In the genomic region with DNA sequence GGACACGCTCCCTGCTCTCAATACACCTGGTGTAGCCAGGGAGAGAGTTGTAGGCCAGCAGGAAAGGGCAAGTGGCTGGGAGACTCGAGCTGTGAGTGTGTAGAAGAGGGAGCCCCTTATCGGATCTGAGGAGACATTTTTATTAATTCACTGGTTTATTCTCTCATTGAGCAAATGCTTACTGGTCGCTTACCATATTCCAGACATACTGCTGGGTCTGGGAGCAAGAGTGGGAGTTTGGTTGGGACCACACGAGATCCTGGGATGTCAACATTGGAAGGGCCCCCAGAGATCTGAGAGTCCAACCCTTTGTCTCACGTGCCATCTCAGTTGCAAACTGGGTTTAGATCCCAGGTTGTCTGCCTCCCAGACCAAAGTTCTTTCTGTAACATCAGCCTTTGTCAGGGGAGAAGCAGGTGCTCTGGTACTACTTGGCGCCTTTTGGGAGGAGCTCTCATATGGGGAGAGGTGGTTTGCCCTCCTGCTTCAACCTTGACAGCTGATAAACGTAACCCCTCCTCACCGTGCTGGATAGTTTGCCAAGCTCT, we compare ENCODE assay signal across 8 cellular contexts. TPM values are rescaled to one million over a fixed set of nuclear protein-coding genes. Genes with fewer than 3 reads are reported as not detected.
DNase-seq lines count a peak whose midpoint lies in the region; ATAC-seq and TF ChIP-seq lines count a peak whose summit lies in the region.

No MANE protein-coding gene starts in this region.

- no peaks in the 10 kb centered on the region for H3K9me3 ChIP-seq in mononuclear cell (ENCODE audit: low read depth, low read length)

- ATAC-seq in HG03108 (IDR thresholded peaks at IDR 0.05; ENCODE audit: unreplicated experiment) (peak; percentile 5), GM21717 (IDR thresholded peaks at IDR 0.05; ENCODE audit: unreplicated experiment) (no peak)

- no peak for DNase-seq in AG04449 (ENCODE audit: low read depth, low spot score)
- no peak for DNase-seq in brain microvascular endothelial cell
- no peak for DNase-seq in NCI-H146 (lab: John Stamatoyannopoulos, UW)
- DNase-seq in stimulated activated CD4-positive, alpha-beta T cell treated with anti-CD3 and anti-CD28 coated beads, Interleukin-1b, Interleukin-23, amount 100 ng/mL, for 48 hours: no peak
- no peak for DNase-seq in DMS 273 (lab: John Stamatoyannopoulos, UW; ENCODE audit: unreplicated experiment)

- peaks cover 32% of the 10 kb centered on the region for H3K4me1 ChIP-seq in mononuclear cell (ENCODE audit: insufficient read depth, low read length)

- POLR2A ChIA-PET in AG04449 (lab: Yijun Ruan, JAX): interaction anchor here (0.9 to 1.1 kb wide), 2 partner anchors 10 to 43 kb away, joined by 3 to 4 read pairs; no protein-coding TSS in a partner anchor

- TF ChIP-seq CTCF in AG04449 (IDR thresholded peaks at IDR 0.05; ENCODE audit: insufficient read depth, low read length, missing control alignments) (no peak), brain microvascular endothelial cell (IDR thresholded peaks at IDR 0.05; ENCODE audit: low read depth, low read length, missing control alignments) (no peak)

- no peaks in the 10 kb centered on the region for H3K27me3 ChIP-seq in brain microvascular endothelial cell (replicated peaks)
- no peaks in the 10 kb centered on the region for H3K27me3 ChIP-seq in mononuclear cell (ENCODE audit: insufficient read depth, low read length)

- peak overlapping the region; percentile 79 for H3K27ac ChIP-seq in brain microvascular endothelial cell

- H3K36me3 ChIP-seq in brain microvascular endothelial cell (replicated peaks): peaks cover 11% of the 10 kb centered on the region

- CTCF ChIA-PET in AG04449 (lab: Yijun Ruan, JAX): interaction anchor here (0.9 to 7.0 kb wide), 9 partner anchors 10 to 65 kb away, joined by 4 to 84 read pairs (median 4); partner anchors contain the start of gene MAP3K6

- H3K4me3 ChIP-seq in AG04449 (ENCODE audit: low read depth, low read length) (peak overlapping the region; percentile 100), brain microvascular endothelial cell (ENCODE audit: low read depth, low read length) (peak overlapping the region; percentile 100), mononuclear cell (ENCODE audit: low read length) (peak overlapping the region; percentile 97)

- in situ Hi-C loops in brain microvascular endothelial cell (cut with HindIII; ENCODE audit: low pct_ligation_motif_present, low sequenced_read_pairs): no loop called here

RNA-seq across cellular contexts. Expression of gene TMEM222, which starts 0.7 kb away (rescaled TPM):
- total RNA-seq in mononuclear cell: 17.0 TPM

RNA-seq across cellular contexts. Expression of gene SYTL1, which starts 19.2 kb away (rescaled TPM):
- total RNA-seq in mononuclear cell: 44.3 TPM

RNA-seq across cellular contexts. Expression of gene MAP3K6, which starts 44.1 kb away (rescaled TPM):
- 2.0 TPM for total RNA-seq in mononuclear cell

RNA-seq across cellular contexts. Expression of gene FCN3, which starts 52.0 kb away (rescaled TPM):
- not detected for total RNA-seq in mononuclear cell
